Comparison of ENCODE assay signal across 24 cellular contexts in the genomic region with DNA sequence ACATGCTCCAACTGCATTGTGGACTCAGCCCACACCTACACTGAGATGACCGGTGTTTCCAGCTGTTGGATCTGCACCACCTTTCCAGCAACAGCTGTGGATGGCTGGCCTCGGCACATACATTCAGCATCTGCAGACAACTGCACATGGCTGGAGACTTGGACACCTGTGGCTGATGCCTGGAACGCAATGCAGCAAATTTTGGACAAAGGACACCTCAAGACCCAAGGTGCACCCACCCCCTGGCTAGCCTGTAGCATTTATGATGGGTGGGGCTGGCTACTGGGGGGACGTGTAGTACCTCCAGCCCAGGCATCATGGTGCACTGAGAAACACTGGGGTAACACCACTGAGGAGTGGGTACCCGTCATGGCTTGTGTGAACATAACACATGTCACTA.
"Had no signal": no experiment of that assay in that cellular context is flagged by ENCODE, and none has a peak within 500 bp of the region (broad histone marks: within the 10 kb centered on the region; RNA-seq: fewer than 3 reads in every experiment).

No MANE protein-coding gene starts in this region.

- H3K9ac ChIP-seq: neural progenitor cell had no signal

- DNase-seq: hippocampal formation; kidney; left colon; left lung; lower lobe of right lung; mammary epithelial cell; mesenchymal stem cell; naive B cell; natural killer cell; nephron progenitor cell; ovary; right lobe of liver; stimulated activated CD4-positive, alpha-beta T cell treated with anti-CD3 and anti-CD28 coated beads, Interleukin-12 subunit alpha, Interleukin-12 subunit beta, amount 100 ng/mL, for 4 hours; stimulated activated CD4-positive, alpha-beta T cell treated with anti-CD3 and anti-CD28 coated beads, Interleukin-15, amount 100 ng/mL, for 24 hours; stimulated activated CD4-positive, alpha-beta T cell treated with anti-CD3 and anti-CD28 coated beads, Interleukin-2, amount 100 ng/mL, for 24 hours; stimulated activated CD4-positive, alpha-beta T cell treated with anti-CD3 and anti-CD28 coated beads, Interleukin-4, amount 100 ng/mL, for 1 hour; stimulated activated naive CD4-positive, alpha-beta T cell; tibial artery; trophoblast cell; upper lobe of right lung had no signal

- H3K4me1 ChIP-seq: neural progenitor cell, right atrium auricular region, right lobe of liver, tibial artery had no signal

- H3K27ac ChIP-seq: left lung, lower lobe of right lung, neural progenitor cell, ovary, right atrium auricular region, right lobe of liver, suprapubic skin, thoracic aorta, tibial artery, upper lobe of right lung had no signal

- ATAC-seq: left colon, left lung, lower lobe of right lung, natural killer cell, right lobe of liver, upper lobe of right lung had no signal

- H3K4me3 ChIP-seq: left lung, lower lobe of right lung, neural progenitor cell, ovary, right atrium auricular region, right lobe of liver, suprapubic skin, thoracic aorta, tibial artery, upper lobe of right lung had no signal

- H3K27me3 ChIP-seq: left lung, neural progenitor cell, ovary, right atrium auricular region, right lobe of liver, suprapubic skin, tibial artery, upper lobe of right lung had no signal

- H3K4me2 ChIP-seq: neural progenitor cell had no signal

- H2AFZ ChIP-seq: neural progenitor cell had no signal

- H3K36me3 ChIP-seq: left lung, lower lobe of right lung, neural progenitor cell, ovary, right atrium auricular region, right lobe of liver, suprapubic skin, thoracic aorta, tibial artery, upper lobe of right lung had no signal

- H3K9me3 ChIP-seq: lower lobe of right lung, ovary, right atrium auricular region, right lobe of liver, suprapubic skin, thoracic aorta, tibial artery, upper lobe of right lung had no signal
